Comparison of ENCODE assay signal across 17 cellular contexts in genomic region chr17:4201231-4201630, GRCh38.
"Had no signal": no experiment of that assay in that cellular context is flagged by ENCODE, and none has a peak within 500 bp of the region (broad histone marks: within the 10 kb centered on the region; RNA-seq: fewer than 3 reads in every experiment).

No MANE protein-coding gene starts in this region.

- ATAC-seq: effector memory CD8-positive, alpha-beta T cell; heart left ventricle; left lobe of liver; mucosa of descending colon; naive thymus-derived CD8-positive, alpha-beta T cell had no signal

- H3K9me3 Mint-ChIP-seq: dendritic cell treated with granulocyte-macrophage colony-stimulating factor and Interleukin-4, amounts not matched to agents 40 ng/mL and 50 ng/mL, for 4 days; effector memory CD8-positive, alpha-beta T cell; naive thymus-derived CD8-positive, alpha-beta T cell had no signal

- DNase-seq: activated naive CD4-positive, alpha-beta T cell treated with anti-CD3 and anti-CD28 coated beads, Interleukin-2, amount 50 U/mL, for 16 hours; amygdala; cerebellar nuclear complex; effector memory CD8-positive, alpha-beta T cell; erythroblast; foreskin melanocyte; heart left ventricle; mammary epithelial cell; mucosa of descending colon; naive thymus-derived CD8-positive, alpha-beta T cell; small intestine; T-helper 1 cell; transverse colon had no signal

- H3K27me3 Mint-ChIP-seq: effector memory CD8-positive, alpha-beta T cell; naive thymus-derived CD8-positive, alpha-beta T cell had no signal

- H3K27ac Mint-ChIP-seq: dendritic cell treated with granulocyte-macrophage colony-stimulating factor and Interleukin-4, amounts not matched to agents 40 ng/mL and 50 ng/mL, for 4 days; effector memory CD8-positive, alpha-beta T cell had no signal

- H3K4me3 ChIP-seq: heart left ventricle, mucosa of descending colon, right atrium auricular region, transverse colon had no signal

- H3K9me3 ChIP-seq: heart left ventricle, mucosa of descending colon, neutrophil, right atrium auricular region, transverse colon had no signal

- H3K27ac ChIP-seq: heart left ventricle, neutrophil, right atrium auricular region, transverse colon had no signal

- H3K27me3 ChIP-seq: heart left ventricle, neutrophil, right atrium auricular region, transverse colon had no signal

- H3K4me3 Mint-ChIP-seq: dendritic cell treated with granulocyte-macrophage colony-stimulating factor and Interleukin-4, amounts not matched to agents 40 ng/mL and 50 ng/mL, for 4 days; effector memory CD8-positive, alpha-beta T cell; naive thymus-derived CD8-positive, alpha-beta T cell had no signal
